ENCODE assay signal across 1 cellular context in genomic region chr2:151409601-151410484, GRCh38.
A peak's percentile ranks its signal among the peaks of the same experiment; 100 is the strongest.
TF ChIP-seq lines count a peak whose summit lies in the region.

RIF1 (plus strand) TSS chr2:151409902; CDS start chr2:151410424, 522 bp downstream.

TF ChIP-seq in K562, 482 proteins besides CTCF, POLR2A, EP300 and RAD21 (continued from another document and continues in another):
- TF ChIP-seq FOXP4 (CRISPR knock-in tag; IDR thresholded peaks at IDR 0.05; ENCODE audit: borderline replicate concordance) (no peak; the same call in none of the 2 replicates), MXI1 (IDR thresholded peaks at IDR 0.05; ENCODE audit: low read depth, low read length) (no peak), SREBF1 (IDR thresholded peaks at IDR 0.05; ENCODE audit: borderline replicate concordance, low read depth, low read length) (no peak), ZNF165 (CRISPR knock-in tag; IDR thresholded peaks at IDR 0.05; ENCODE audit: borderline replicate concordance) (no peak), CEBPB (tag; IDR thresholded peaks at IDR 0.05) (no peak), GTF2B (IDR thresholded peaks at IDR 0.05; ENCODE audit: extremely low read depth, insufficient read length) (no peak), ELF1 (tag; IDR thresholded peaks at IDR 0.05) (peak; percentile 82), WHSC1 (IDR thresholded peaks at IDR 0.05; ENCODE audit: low read length) (no peak), SMAD4 (CRISPR knock-in tag; conservative IDR thresholded peaks at IDR 0.05) (peak; percentile 85), KLF10 (CRISPR knock-in tag; IDR thresholded peaks at IDR 0.05) (no peak), ETV5 (CRISPR knock-in tag; IDR thresholded peaks at IDR 0.05; ENCODE audit: low read depth) (peak; percentile 48), MAZ (CRISPR knock-in tag; conservative IDR thresholded peaks at IDR 0.05 in 1 of 2, IDR thresholded peaks at IDR 0.05 in 1 of 2) (peak; percentile 77 to 94), NR1H2 (CRISPR knock-in tag; IDR thresholded peaks at IDR 0.05) (no peak), ZNF274 (IDR thresholded peaks at IDR 0.05; ENCODE audit: borderline replicate concordance, low read depth, low read length) (no peak), KDM1A (IDR thresholded peaks at IDR 0.05) (no peak), ZSCAN29 (IDR thresholded peaks at IDR 0.05) (no peak), POLR2H (tag; IDR thresholded peaks at IDR 0.05; ENCODE audit: low read depth) (peak; percentile 83), SPI1 (IDR thresholded peaks at IDR 0.05; ENCODE audit: borderline replicate concordance, low read depth, low read length) (no peak), STAT5B (CRISPR knock-in tag; IDR thresholded peaks at IDR 0.05) (no peak), C11orf30 (IDR thresholded peaks at IDR 0.05; ENCODE audit: low read depth) (peak; percentile 73), CTBP1 (IDR thresholded peaks at IDR 0.05; ENCODE audit: borderline replicate concordance) (peak; percentile 94), IFI16 (CRISPR knock-in tag; IDR thresholded peaks at IDR 0.05) (no peak), MTA2 (IDR thresholded peaks at IDR 0.05; ENCODE audit: low read depth) (no peak), CBFB (CRISPR knock-in tag; IDR thresholded peaks at IDR 0.05) (no peak), POLR2AphosphoS2 (IDR thresholded peaks at IDR 0.05; ENCODE audit: low read length) (peak; percentile 40; the same call in 1 of the 2 replicates), BDP1 (IDR thresholded peaks at IDR 0.05; ENCODE audit: insufficient read depth, insufficient read length) (no peak), ZNF41 (CRISPR knock-in tag; conservative IDR thresholded peaks at IDR 0.05) (no peak), FOXO4 (CRISPR knock-in tag; IDR thresholded peaks at IDR 0.05) (no peak), ZNF740 (CRISPR knock-in tag; IDR thresholded peaks at IDR 0.05) (no peak), ZNF740 (tag; IDR thresholded peaks at IDR 0.05) (no peak), HDAC6 (IDR thresholded peaks at IDR 0.05; ENCODE audit: low read depth, low read length) (no peak), BRD9 (IDR thresholded peaks at IDR 0.05; ENCODE audit: low read depth, partially characterized antibody) (no peak), ARID1B (IDR thresholded peaks at IDR 0.05) (peak; percentile 77), ZNF277 (CRISPR knock-in tag; IDR thresholded peaks at IDR 0.05; ENCODE audit: borderline replicate concordance) (no peak), TRIM24 (IDR thresholded peaks at IDR 0.05) (no peak; a peak in 2 of 4 replicates), RBM22 (IDR thresholded peaks at IDR 0.05; ENCODE audit: low read depth, low read length, poor library complexity, severe bottlenecking) (peak; percentile 95), STAT6 (CRISPR knock-in tag; IDR thresholded peaks at IDR 0.05) (peak; percentile 13; the same call in 1 of the 2 replicates), CHD4 (IDR thresholded peaks at IDR 0.05; ENCODE audit: insufficient read depth, insufficient replicate concordance, low read depth, low read length, poor library complexity, severe bottlenecking) (no peak), ATF3 (IDR thresholded peaks at IDR 0.05) (peak; percentile 76; the same call in 1 of the 2 replicates), ATF3 (CRISPR knock-in tag; conservative IDR thresholded peaks at IDR 0.05) (peak; percentile 86; the same call in 1 of the 2 replicates), RFX7 (CRISPR knock-in tag; IDR thresholded peaks at IDR 0.05) (0 out of 2 replicates have a peak, but pooled peaks have one; percentile 71), ZBTB12 (CRISPR knock-in tag; IDR thresholded peaks at IDR 0.05) (no peak), ZNF174 (CRISPR knock-in tag; IDR thresholded peaks at IDR 0.05) (no peak), ZNF668 (CRISPR knock-in tag; IDR thresholded peaks at IDR 0.05) (no peak), SMC3 (conservative IDR thresholded peaks at IDR 0.05; ENCODE audit: insufficient read depth, low read depth, low read length) (0 out of 2 replicates have a peak, but pooled peaks have one; percentile 4), PBX2 (CRISPR knock-in tag; IDR thresholded peaks at IDR 0.05; ENCODE audit: low read depth) (no peak), PBX2 (tag; conservative IDR thresholded peaks at IDR 0.05; ENCODE audit: low read depth) (no peak), ZNF79 (CRISPR knock-in tag; IDR thresholded peaks at IDR 0.05; ENCODE audit: low read depth) (no peak), ZNF57 (CRISPR knock-in tag; IDR thresholded peaks at IDR 0.05) (no peak), ETV6 (IDR thresholded peaks at IDR 0.05; ENCODE audit: borderline replicate concordance in 1 of 2, low read depth in 2 of 2, low read length in 1 of 2) (0 out of 4 replicates have a peak, but pooled peaks of 1 of the 2 experiments have one; percentile 28), ETV6 (CRISPR knock-in tag; IDR thresholded peaks at IDR 0.05; ENCODE audit: borderline replicate concordance) (0 out of 2 replicates have a peak, but pooled peaks have one; percentile 7), BCL6 (CRISPR knock-in tag; IDR thresholded peaks at IDR 0.05) (no peak), ZBTB26 (CRISPR knock-in tag; IDR thresholded peaks at IDR 0.05) (no peak), FOXJ2 (tag; IDR thresholded peaks at IDR 0.05) (peak; percentile 68; the same call in 1 of the 2 replicates), ZNF282 (CRISPR knock-in tag; IDR thresholded peaks at IDR 0.05) (no peak), NR4A1 (CRISPR knock-in tag; IDR thresholded peaks at IDR 0.05) (no peak), NR4A1 (tag; IDR thresholded peaks at IDR 0.05) (no peak), ZKSCAN1 (IDR thresholded peaks at IDR 0.05; ENCODE audit: low read depth, low read length) (peak; percentile 96), SNRNP70 (optimal IDR thresholded peaks at IDR 0.05; ENCODE audit: low read depth, low read length) (no peak), NEUROD1 (IDR thresholded peaks at IDR 0.05; ENCODE audit: borderline replicate concordance, low read depth, low read length, partially characterized antibody) (peak; percentile 90)
